1 cellular context compared by ENCODE assay signal in the genomic region with DNA sequence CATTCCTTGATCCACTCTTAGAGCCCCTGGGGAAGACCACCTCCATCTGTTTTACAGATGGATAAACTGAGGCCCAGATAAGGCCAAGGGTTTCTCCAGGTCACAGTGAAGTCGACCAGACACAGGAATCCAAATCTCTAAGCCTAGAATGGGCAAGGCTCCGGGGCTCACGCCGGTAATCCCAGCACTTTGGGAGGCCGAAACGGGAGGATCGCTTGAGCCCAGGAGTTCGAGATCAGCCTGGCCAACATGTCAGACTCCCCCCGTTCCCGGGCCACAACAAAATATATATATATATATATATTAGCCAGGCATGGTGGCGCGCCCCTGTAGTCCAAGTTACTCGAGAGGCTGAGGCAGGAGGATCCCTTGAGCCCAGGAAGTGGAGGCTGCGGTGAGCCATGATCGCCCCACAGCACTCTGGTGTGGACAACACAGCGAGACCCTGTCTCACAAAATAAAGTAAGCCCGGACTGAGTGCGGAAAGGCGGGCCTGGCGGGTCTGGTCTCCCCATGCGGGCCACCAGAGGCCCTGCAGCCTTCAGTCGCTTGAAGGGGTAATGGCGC.
TF ChIP-seq lines count a peak whose summit lies in the region.

No MANE protein-coding gene starts in this region.

TF ChIP-seq in HCT116, 20 proteins besides CTCF, POLR2A, EP300 and RAD21 (continued from another document):
- TF ChIP-seq REST (IDR thresholded peaks at IDR 0.05; ENCODE audit: low read depth) = no peak
- TF ChIP-seq SP1 (IDR thresholded peaks at IDR 0.05; ENCODE audit: low read depth) = no peak
- TF ChIP-seq EGR1 (IDR thresholded peaks at IDR 0.05; ENCODE audit: low read depth) = no peak
- TF ChIP-seq FOSL1 (IDR thresholded peaks at IDR 0.05; ENCODE audit: low read depth) = no peak
- TF ChIP-seq, protein P1, sequence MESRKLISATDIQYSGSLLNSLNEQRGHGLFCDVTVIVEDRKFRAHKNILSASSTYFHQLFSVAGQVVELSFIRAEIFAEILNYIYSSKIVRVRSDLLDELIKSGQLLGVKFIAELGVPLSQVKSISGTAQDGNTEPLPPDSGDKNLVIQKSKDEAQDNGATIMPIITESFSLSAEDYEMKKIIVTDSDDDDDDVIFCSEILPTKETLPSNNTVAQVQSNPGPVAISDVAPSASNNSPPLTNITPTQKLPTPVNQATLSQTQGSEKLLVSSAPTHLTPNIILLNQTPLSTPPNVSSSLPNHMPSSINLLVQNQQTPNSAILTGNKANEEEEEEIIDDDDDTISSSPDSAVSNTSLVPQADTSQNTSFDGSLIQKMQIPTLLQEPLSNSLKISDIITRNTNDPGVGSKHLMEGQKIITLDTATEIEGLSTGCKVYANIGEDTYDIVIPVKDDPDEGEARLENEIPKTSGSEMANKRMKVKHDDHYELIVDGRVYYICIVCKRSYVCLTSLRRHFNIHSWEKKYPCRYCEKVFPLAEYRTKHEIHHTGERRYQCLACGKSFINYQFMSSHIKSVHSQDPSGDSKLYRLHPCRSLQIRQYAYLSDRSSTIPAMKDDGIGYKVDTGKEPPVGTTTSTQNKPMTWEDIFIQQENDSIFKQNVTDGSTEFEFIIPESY (IDR thresholded peaks at IDR 0.05; ENCODE audit: extremely low read depth, insufficient replicate concordance, low read length) = no peak
